1 cellular context compared by ENCODE assay signal in genomic region chr12:110403146-110403974, GRCh38.
TF ChIP-seq lines count a peak whose summit lies in the region.

Gene ANAPC7 (minus strand): TSS chr12:110403708. CDS start chr12:110403627, 81 bp downstream.

TF ChIP-seq in HepG2, 621 proteins besides CTCF, POLR2A, EP300 and RAD21 (continued from another document and continues in another):
- TF ChIP-seq ZBTB14 (CRISPR knock-in tag; IDR thresholded peaks at IDR 0.05) = no peak
- peak; percentile 48; the same call in 1 of the 2 replicates for TF ChIP-seq ZNF816 (CRISPR knock-in tag; IDR thresholded peaks at IDR 0.05; ENCODE audit: borderline replicate concordance)
- no peak for TF ChIP-seq ZNF512B (CRISPR knock-in tag; IDR thresholded peaks at IDR 0.05; ENCODE audit: borderline replicate concordance)
- TF ChIP-seq TBP (CRISPR knock-in tag; IDR thresholded peaks at IDR 0.05) = no peak
- 0 out of 2 replicates have a peak, but pooled peaks have one; percentile 38 for TF ChIP-seq ZNF275 (CRISPR knock-in tag; IDR thresholded peaks at IDR 0.05; ENCODE audit: borderline replicate concordance)
- TF ChIP-seq ZNF34 (CRISPR knock-in tag; IDR thresholded peaks at IDR 0.05; ENCODE audit: borderline replicate concordance) = no peak
- TF ChIP-seq DR1 (CRISPR knock-in tag; IDR thresholded peaks at IDR 0.05) = no peak
- TF ChIP-seq ZNF746 (CRISPR knock-in tag; IDR thresholded peaks at IDR 0.05) = peak; percentile 42; the same call in 1 of the 2 replicates
- peak; percentile 15; the same call in 1 of the 2 replicates for TF ChIP-seq ELF3 (CRISPR knock-in tag; IDR thresholded peaks at IDR 0.05)
- no peak; the same call in 1 of the 2 replicates for TF ChIP-seq ZBTB7A (CRISPR knock-in tag; IDR thresholded peaks at IDR 0.05)
- TF ChIP-seq STAG1 (CRISPR knock-in tag; IDR thresholded peaks at IDR 0.05) = no peak; the same call in 1 of the 2 replicates
- no peak for TF ChIP-seq NONO (IDR thresholded peaks at IDR 0.05)
- peak; percentile 48; the same call in 1 of the 2 replicates for TF ChIP-seq NONO (CRISPR knock-in tag; conservative IDR thresholded peaks at IDR 0.05)
- TF ChIP-seq EEA1 (CRISPR knock-in tag; IDR thresholded peaks at IDR 0.05; ENCODE audit: borderline replicate concordance) = peak; percentile 14; the same call in 1 of the 2 replicates
- peak; percentile 63; the same call in 1 of the 2 replicates for TF ChIP-seq ZNF556 (CRISPR knock-in tag; IDR thresholded peaks at IDR 0.05; ENCODE audit: borderline replicate concordance)
- TF ChIP-seq PHF8 (CRISPR knock-in tag; IDR thresholded peaks at IDR 0.05) = peak; percentile 90
- TF ChIP-seq ZNF562 (CRISPR knock-in tag; IDR thresholded peaks at IDR 0.05; ENCODE audit: borderline replicate concordance) = no peak
- TF ChIP-seq HNRNPLL (IDR thresholded peaks at IDR 0.05; ENCODE audit: low read depth, low read length, poor library complexity, severe bottlenecking) = peak; percentile 35
- no peak for TF ChIP-seq PCBP1 (IDR thresholded peaks at IDR 0.05; ENCODE audit: borderline replicate concordance, low read depth, low read length)
- 0 out of 2 replicates have a peak, but pooled peaks have one; percentile 50 for TF ChIP-seq ARNTL (CRISPR knock-in tag; IDR thresholded peaks at IDR 0.05)
- no peak; the same call in 1 of the 2 replicates for TF ChIP-seq ZBTB25 (CRISPR knock-in tag; IDR thresholded peaks at IDR 0.05)
- peak; percentile 81 for TF ChIP-seq KDM2A (CRISPR knock-in tag; IDR thresholded peaks at IDR 0.05; ENCODE audit: borderline replicate concordance, low read depth)
- TF ChIP-seq CREB1 (IDR thresholded peaks at IDR 0.05) = no peak
- no peak for TF ChIP-seq CREB1 (CRISPR knock-in tag; IDR thresholded peaks at IDR 0.05)
- TF ChIP-seq NFE2 (CRISPR knock-in tag; IDR thresholded peaks at IDR 0.05) = no peak
- TF ChIP-seq ZNF326 (CRISPR knock-in tag; IDR thresholded peaks at IDR 0.05; ENCODE audit: borderline replicate concordance) = no peak
- no peak for TF ChIP-seq NFKBIZ (CRISPR knock-in tag; IDR thresholded peaks at IDR 0.05)
- no peak for TF ChIP-seq AHR (CRISPR knock-in tag; IDR thresholded peaks at IDR 0.05)
- TF ChIP-seq KLF6 (CRISPR knock-in tag; IDR thresholded peaks at IDR 0.05) = 0 out of 2 replicates have a peak, but pooled peaks have one; percentile 26
- TF ChIP-seq ZNF761 (CRISPR knock-in tag; conservative IDR thresholded peaks at IDR 0.05) = no peak
- 0 out of 2 replicates have a peak, but pooled peaks have one; percentile 23 for TF ChIP-seq ATF6 (CRISPR knock-in tag; conservative IDR thresholded peaks at IDR 0.05)
- no peak for TF ChIP-seq SRSF9 (IDR thresholded peaks at IDR 0.05; ENCODE audit: borderline replicate concordance, insufficient read depth, low read depth, low read length, poor library complexity, severe bottlenecking)
- TF ChIP-seq SMYD3 (CRISPR knock-in tag; IDR thresholded peaks at IDR 0.05) = no peak
- TF ChIP-seq SYNCRIP (IDR thresholded peaks at IDR 0.05; ENCODE audit: insufficient read depth, low read depth, low read length) = no peak
- no peak for TF ChIP-seq CBFB (CRISPR knock-in tag; IDR thresholded peaks at IDR 0.05)
- peak; percentile 57; the same call in 1 of the 2 replicates for TF ChIP-seq ZSCAN30 (CRISPR knock-in tag; IDR thresholded peaks at IDR 0.05)
- TF ChIP-seq PTBP1 (IDR thresholded peaks at IDR 0.05; ENCODE audit: low read depth, low read length, poor library complexity, severe bottlenecking) = no peak
- TF ChIP-seq ZFP90 (CRISPR knock-in tag; IDR thresholded peaks at IDR 0.05; ENCODE audit: borderline replicate concordance) = no peak
- no peak for TF ChIP-seq POLR2AphosphoS2 (IDR thresholded peaks at IDR 0.05; ENCODE audit: low read depth, low read length)
- 0 out of 2 replicates have a peak, but pooled peaks have one; percentile 52 for TF ChIP-seq ZNF792 (CRISPR knock-in tag; IDR thresholded peaks at IDR 0.05)
- TF ChIP-seq ARID5B (CRISPR knock-in tag; IDR thresholded peaks at IDR 0.05) = peak; percentile 15; the same call in 1 of the 2 replicates
- TF ChIP-seq SMC3 (IDR thresholded peaks at IDR 0.05; ENCODE audit: low read length) = no peak
- peak; percentile 34; the same call in 1 of the 2 replicates for TF ChIP-seq IRF2 (CRISPR knock-in tag; IDR thresholded peaks at IDR 0.05)
- no peak for TF ChIP-seq THYN1 (CRISPR knock-in tag; IDR thresholded peaks at IDR 0.05; ENCODE audit: borderline replicate concordance, low read depth)
- no peak for TF ChIP-seq KDM3A (CRISPR knock-in tag; IDR thresholded peaks at IDR 0.05; ENCODE audit: low read depth)
- no peak for TF ChIP-seq XBP1 (CRISPR knock-in tag; IDR thresholded peaks at IDR 0.05)
- peak; percentile 65; the same call in 1 of the 2 replicates for TF ChIP-seq ZNF333 (CRISPR knock-in tag; IDR thresholded peaks at IDR 0.05; ENCODE audit: borderline replicate concordance)
- TF ChIP-seq RORA (CRISPR knock-in tag; IDR thresholded peaks at IDR 0.05) = no peak
- TF ChIP-seq ZNF570 (CRISPR knock-in tag; IDR thresholded peaks at IDR 0.05; ENCODE audit: borderline replicate concordance) = no peak
- no peak for TF ChIP-seq ZNF530 (CRISPR knock-in tag; IDR thresholded peaks at IDR 0.05; ENCODE audit: low read depth)
- no peak for TF ChIP-seq ATM (IDR thresholded peaks at IDR 0.05; ENCODE audit: borderline replicate concordance)
- TF ChIP-seq STAT5B (CRISPR knock-in tag; IDR thresholded peaks at IDR 0.05) = no peak; the same call in 1 of the 2 replicates
- TF ChIP-seq FOSL1 (CRISPR knock-in tag; IDR thresholded peaks at IDR 0.05; ENCODE audit: borderline replicate concordance) = no peak
- TF ChIP-seq ZNF121 (CRISPR knock-in tag; IDR thresholded peaks at IDR 0.05) = no peak
- TF ChIP-seq ZFAT (CRISPR knock-in tag; conservative IDR thresholded peaks at IDR 0.05) = peak; percentile 24; the same call in 1 of the 2 replicates
- TF ChIP-seq NRL (CRISPR knock-in tag; IDR thresholded peaks at IDR 0.05; ENCODE audit: borderline replicate concordance) = peak; percentile 95
- no peak for TF ChIP-seq ZC3H4 (CRISPR knock-in tag; IDR thresholded peaks at IDR 0.05; ENCODE audit: borderline replicate concordance)
- TF ChIP-seq MEIS2 (CRISPR knock-in tag; IDR thresholded peaks at IDR 0.05) = no peak
- peak; percentile 70; the same call in 1 of the 2 replicates for TF ChIP-seq GABPB1 (CRISPR knock-in tag; IDR thresholded peaks at IDR 0.05)
- no peak for TF ChIP-seq LRRFIP1 (CRISPR knock-in tag; conservative IDR thresholded peaks at IDR 0.05)
